8 cellular contexts compared by ENCODE assay signal in genomic region chr18:51110073-51110797, GRCh38.
A peak's percentile ranks its signal among the peaks of the same experiment; 100 is the strongest.
DNase-seq lines count a peak whose midpoint lies in the region; ATAC-seq and TF ChIP-seq lines count a peak whose summit lies in the region.

No MANE protein-coding gene starts in this region.

- WGBS in GM23248 (ENCODE audit: low coverage in 1 of 2, low lambda C conversion rate in 2 of 2, missing lambda C conversion rate in 2 of 2), 2 experiments: 34 to 50% methylated on average over 27 to 35 of the region's 42 CpGs
- no CpG with 5 or more reads among the region's 42 CpGs for WGBS in right lobe of liver (ENCODE audit: insufficient coverage, low coverage, low lambda C conversion rate, missing lambda C conversion rate)

- H3K9ac ChIP-seq in GM23248: no peak overlapping the region

- TF ChIP-seq CTCF in LNCaP clone FGC (IDR thresholded peaks at IDR 0.05; ENCODE audit: control insufficient read depth, extremely low read depth, insufficient read depth) (peak; percentile 96), right lobe of liver (IDR thresholded peaks at IDR 0.05) (peak; percentile 95 to 98 (median 96))

- peak; percentile 35 for DNase-seq in G401 (ENCODE audit: low spot score)
- DNase-seq in GM23248: peak; percentile 70
- no peak for DNase-seq in LNCaP clone FGC (ENCODE audit: low read depth)
- peak; percentile 66 to 70 for DNase-seq in activated CD4-positive, alpha-beta T cell treated with anti-CD3 and anti-CD28 coated beads for 24 hours (ENCODE audit: low read depth in 2 of 2)
- DNase-seq in cerebellum (ENCODE audit: low spot score): peak; percentile 63
- DNase-seq in right lobe of liver: peak; percentile 70 to 77 (median 73)
- peak; percentile 48 to 68 (median 52) for DNase-seq in stimulated activated CD4-positive, alpha-beta T cell treated with anti-CD3 and anti-CD28 coated beads, TNF-alpha, amount 100 ng/mL, for 48 hours (ENCODE audit: low read depth in 3 of 3)
- no peak for DNase-seq in DMS153 (lab: John Stamatoyannopoulos, UW)

- H3K9me3 ChIP-seq in GM23248 (ENCODE audit: low read depth) (no peaks in the 10 kb centered on the region), right lobe of liver (no peaks in the 10 kb centered on the region)

- no peaks in the 10 kb centered on the region for H3K9me2 ChIP-seq in GM23248 (ENCODE audit: insufficient read depth)

- H3K4me2 ChIP-seq in GM23248 (ENCODE audit: unreplicated experiment): no peak overlapping the region

- H3K27me3 ChIP-seq in GM23248 (replicated peaks; ENCODE audit: insufficient read depth) (no peaks in the 10 kb centered on the region), right lobe of liver (no peaks in the 10 kb centered on the region)

- in situ Hi-C loops in G401 (cut with HindIII; ENCODE audit: low sequenced_read_pairs) (no loop called here), GM23248 (cut with MboI) (loop anchor here (25.0 kb wide), 2 partner anchors 502 to 777 kb away; no protein-coding TSS in a partner anchor)

- ATAC-seq in right lobe of liver: peak; percentile 97 to 99 (median 98)

- no peaks in the 10 kb centered on the region for H3F3A ChIP-seq in GM23248 (ENCODE audit: insufficient read depth)

- H3K4me1 ChIP-seq in GM23248 (ENCODE audit: insufficient read depth) (no peaks in the 10 kb centered on the region), right lobe of liver (no peaks in the 10 kb centered on the region)

- intact Hi-C loops in right lobe of liver (cut with DNase I): loop anchor here in 1 of 2 donors (10.0 kb wide), 1 partner anchor 275 kb away; no protein-coding TSS in a partner anchor

- H2AFZ ChIP-seq in GM23248: no peak overlapping the region

- H3K4me3 ChIP-seq in GM23248 (no peak overlapping the region), LNCaP clone FGC (ENCODE audit: low read depth, low read length) (no peak overlapping the region), right lobe of liver (no peak overlapping the region)

- no peak for TF ChIP-seq POLR2A in right lobe of liver (IDR thresholded peaks at IDR 0.05)

- no peak overlapping the region for H3K27ac ChIP-seq in GM23248
- H3K27ac ChIP-seq in right lobe of liver: no peak overlapping the region

- no peaks in the 10 kb centered on the region for H4K20me1 ChIP-seq in GM23248 (ENCODE audit: insufficient read depth)

- H3K79me2 ChIP-seq in GM23248 (ENCODE audit: insufficient read depth): no peaks in the 10 kb centered on the region

- H3K36me3 ChIP-seq in GM23248 (ENCODE audit: low read depth): no peaks in the 10 kb centered on the region
- H3K36me3 ChIP-seq in right lobe of liver: no peaks in the 10 kb centered on the region

Comparison
In these comparisons a context has a peak if more than half of its experiments do, and no peak if none do; other contexts are left out.
1. DNase-seq: peak in G401 (single experiment), GM23248 (single experiment), activated CD4-positive, alpha-beta T cell treated with anti-CD3 and anti-CD28 coated beads for 24 hours (2 of 2), cerebellum (single experiment), right lobe of liver (3 of 3) and stimulated activated CD4-positive, alpha-beta T cell treated with anti-CD3 and anti-CD28 coated beads, TNF-alpha, amount 100 ng/mL, for 48 hours (3 of 3); none in LNCaP clone FGC (single experiment) and DMS153 (single experiment).